Comparison of ENCODE assay signal across 8 cellular contexts in genomic region chr11:67732045-67732787, GRCh38. TPM values are rescaled to one million over a fixed set of nuclear protein-coding genes. Genes with fewer than 3 reads are reported as not detected.
DNase-seq lines count a peak whose midpoint lies in the region; ATAC-seq and TF ChIP-seq lines count a peak whose summit lies in the region.

No MANE protein-coding gene starts in this region.

- no peaks in the 10 kb centered on the region for H3K9me3 Mint-ChIP-seq in Calu3 (ENCODE audit: low read depth, unreplicated experiment)

- peak; percentile 62 for TF ChIP-seq CTCF in Calu3 (IDR thresholded peaks at IDR 0.05; ENCODE audit: unreplicated experiment)
- peak; percentile 60 for TF ChIP-seq CTCF in LNCAP (IDR thresholded peaks at IDR 0.05)
- peak; percentile 39 for TF ChIP-seq CTCF in foreskin keratinocyte (conservative IDR thresholded peaks at IDR 0.05)

- peaks cover 12% of the 10 kb centered on the region for H3K36me3 Mint-ChIP-seq in Calu3 (ENCODE audit: insufficient read depth, unreplicated experiment)

- no TSS peak for BruUV-seq in Calu3 (replicated peaks; lab: Mats Ljungman, UMichigan)

- CTCF ChIA-PET in Calu3 (lab: Charles Lee) = no interaction called here

- H3K27ac ChIP-seq in foreskin keratinocyte = no peak overlapping the region

- H3K27me3 ChIP-seq in foreskin keratinocyte = peaks cover 4% of the 10 kb centered on the region

- H3K4me1 ChIP-seq in foreskin keratinocyte = no peaks in the 10 kb centered on the region

- peak overlapping the region; percentile 69 for H3K4me3 Mint-ChIP-seq in Calu3 (ENCODE audit: low read depth, unreplicated experiment)

- peaks cover 28% of the 10 kb centered on the region for H3K4me1 Mint-ChIP-seq in Calu3 (ENCODE audit: low read depth, unreplicated experiment)

- intact Hi-C loops in Calu3 (cut with micrococcal nuclease; ENCODE audit: unreplicated experiment) = no loop called here

- no peak overlapping the region for H3K27ac Mint-ChIP-seq in Calu3 (ENCODE audit: unreplicated experiment)

- peak; percentile 70 for DNase-seq in Calu3
- DNase-seq in activated CD8-positive, alpha-beta memory T cell treated with anti-CD3 and anti-CD28 coated beads for 48 hours (ENCODE audit: low read depth in 2 of 3, low spot score in 2 of 3) = peak in 2 of 3 experiments; percentile 15 to 16
- no peak for DNase-seq in foreskin keratinocyte
- DNase-seq in stimulated activated CD8-positive, alpha-beta memory T cell treated with anti-CD3 and anti-CD28 coated beads, Interleukin-12 subunit alpha, Interleukin-12 subunit beta, amount 100 ng/mL, for 24 hours (ENCODE audit: extremely low read depth) = peak; percentile 31
- DNase-seq in hippocampal formation (lab: John Stamatoyannopoulos, UW) = no peak
- no peak for DNase-seq in AML-193 (lab: John Stamatoyannopoulos, UW)

- H3K27me3 Mint-ChIP-seq in Calu3 (ENCODE audit: unreplicated experiment) = peaks cover 21% of the 10 kb centered on the region

- ATAC-seq in foreskin keratinocyte (peak; percentile 26), HG02852 (IDR thresholded peaks at IDR 0.05; ENCODE audit: unreplicated experiment) (no peak)

RNA-seq across cellular contexts. Expression of gene ALDH3B2, which starts 57.8 kb away (rescaled TPM):
- total RNA-seq in Calu3 (2022) = 2.4 and 2.9 TPM in 2 replicates
- total RNA-seq in foreskin keratinocyte = 0.14 and 0.17 TPM in 2 replicates
- 0.13 and 0.18 TPM in 2 replicates for polyA plus RNA-seq in foreskin keratinocyte

Comparison
In these comparisons a context has a peak if more than half of its experiments do, and no peak if none do; other contexts are left out.
1. DNase-seq: peak in Calu3 (single experiment), activated CD8-positive, alpha-beta memory T cell treated with anti-CD3 and anti-CD28 coated beads for 48 hours (2 of 3) and stimulated activated CD8-positive, alpha-beta memory T cell treated with anti-CD3 and anti-CD28 coated beads, Interleukin-12 subunit alpha, Interleukin-12 subunit beta, amount 100 ng/mL, for 24 hours (single experiment); none in foreskin keratinocyte (0 of 2), hippocampal formation (0 of 2) and AML-193 (0 of 2).
2. Peak in every context shown above with its lines, with median percentiles within 50 percentile points of each other: CTCF ChIP-seq.